In the genomic region with DNA sequence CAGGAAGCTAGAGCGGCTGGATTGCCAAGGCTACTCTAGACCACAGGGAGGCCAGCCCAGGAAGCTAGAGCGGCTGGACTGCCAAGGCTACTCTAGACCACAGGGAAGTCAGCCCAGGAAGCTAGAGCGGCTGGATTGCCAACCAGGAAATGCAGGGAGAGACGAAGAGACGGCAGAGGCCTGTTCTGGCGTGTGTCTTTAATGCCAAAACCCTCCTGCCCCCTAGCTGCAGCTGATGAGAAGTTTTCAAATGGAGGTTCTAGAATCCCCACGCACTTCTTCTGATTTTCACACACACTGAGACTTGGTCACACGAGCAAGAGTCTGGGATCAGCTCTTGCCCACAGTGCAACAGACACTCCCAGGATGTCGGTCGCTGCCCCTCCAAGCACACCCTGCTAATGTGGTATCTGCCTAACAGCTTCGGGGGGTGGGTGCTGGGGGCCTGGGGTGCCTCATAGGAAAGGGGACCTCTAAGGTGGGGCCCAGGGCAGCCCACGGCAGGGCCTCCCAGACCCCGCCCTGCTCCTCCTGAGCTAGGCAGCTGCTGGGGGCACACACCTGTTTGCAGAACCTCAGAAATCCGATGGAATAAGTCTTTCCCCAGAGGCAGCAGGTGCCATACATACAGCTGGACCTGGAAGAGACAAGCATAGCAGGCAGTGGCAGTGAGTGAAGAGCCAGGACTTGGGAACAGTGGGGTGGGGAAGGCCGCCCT, we compare ENCODE assay signal across 9 cellular contexts. TPM values are rescaled to one million over a fixed set of nuclear protein-coding genes. Genes with fewer than 3 reads are reported as not detected.
DNase-seq lines count a peak whose midpoint lies in the region; ATAC-seq lines count a peak whose summit lies in the region.
"Had no signal": no experiment of that assay in that cellular context is flagged by ENCODE, and none has a peak within 500 bp of the region (broad histone marks: within the 10 kb centered on the region; RNA-seq: fewer than 3 reads in every experiment).

No MANE protein-coding gene starts in this region.

- no peak for ATAC-seq in HG02798 (IDR thresholded peaks at IDR 0.05; ENCODE audit: poor library complexity, unreplicated experiment)

- no peak overlapping the region for H3K4me3 ChIP-seq in skeletal muscle tissue (ENCODE audit: low read length in 3 of 3)

- peaks cover 50 to 73% (median 62%) of the 10 kb centered on the region in 3 donors for H3K36me3 ChIP-seq in skeletal muscle tissue (ENCODE audit: control insufficient read depth in 3 of 3, insufficient read depth in 3 of 3, low read length in 3 of 3)

- H3K9ac ChIP-seq in skeletal muscle tissue (ENCODE audit: low read depth in 1 of 3, low read length in 3 of 3) = no peak overlapping the region
- H3K9ac ChIP-seq: parathyroid adenoma had no signal

- no peaks in the 10 kb centered on the region for H3K27me3 ChIP-seq in skeletal muscle tissue (ENCODE audit: control insufficient read depth in 3 of 3, insufficient read depth in 3 of 3, low read length in 3 of 3)

- peaks cover 26 to 54% (median 48%) of the 10 kb centered on the region in 3 donors for H3K4me1 ChIP-seq in skeletal muscle tissue (ENCODE audit: control insufficient read depth in 3 of 3, insufficient read depth in 3 of 3, low read length in 3 of 3)
- H3K4me1 ChIP-seq: parathyroid adenoma had no signal

- in situ Hi-C loops in G401 (cut with HindIII; ENCODE audit: low sequenced_read_pairs) = no loop called here

- peak overlapping the region; percentile 19 for H3K27ac ChIP-seq in skeletal muscle tissue (ENCODE audit: low read depth, low read length)

- peak; percentile 18 for DNase-seq in GDM1 (lab: John Stamatoyannopoulos, UW)
- DNase-seq in MV-4-11 (lab: John Stamatoyannopoulos, UW) = peak; percentile 75
- DNase-seq in activated naive CD4-positive, alpha-beta T cell treated with Interleukin-2 at 50 U/mL for 16 hours = peak; percentile 49
- peak in 40 of 42 donors; percentile 27 to 85 (median 64) for DNase-seq in head of caudate nucleus
- no peak for DNase-seq in AG08395 (ENCODE audit: low spot score)
- DNase-seq in G401 (ENCODE audit: low spot score) = no peak

- no peaks in the 10 kb centered on the region for H3K9me3 ChIP-seq in skeletal muscle tissue (ENCODE audit: control insufficient read depth in 3 of 3, low read length in 3 of 3)

- intact Hi-C loops in head of caudate nucleus (cut with DNase I) = loop anchor here (10.0 kb wide), 1 partner anchor 115 kb away; the partner anchor contains the start of gene BAIAP2L2

RNA-seq across cellular contexts. Expression of gene MAFF, which starts 28.5 kb away (rescaled TPM):
- 4.2 TPM for total RNA-seq in skeletal muscle tissue
- 10.5 and 11.9 TPM in 2 replicates for total RNA-seq in G401 (2014; rRNA removed; shearing (Covaris generic))

RNA-seq across cellular contexts. Expression of gene TMEM184B, which starts 42.5 kb away (rescaled TPM):
- 11.0 TPM for total RNA-seq in skeletal muscle tissue
- 16.2 and 20.5 TPM in 2 replicates for total RNA-seq in G401 (2014; rRNA removed; shearing (Covaris generic))

RNA-seq across cellular contexts. Expression of gene PLA2G6, which starts 48.6 kb away (rescaled TPM):
- total RNA-seq in skeletal muscle tissue = 14.1 TPM
- 11.4 TPM in 2 replicates for total RNA-seq in G401 (2014; rRNA removed; shearing (Covaris generic))

Comparison
In these comparisons a context has a peak if more than half of its experiments do, and no peak if none do; other contexts are left out.
1. DNase-seq: peak in GDM1 (single experiment), MV-4-11 (single experiment), activated naive CD4-positive, alpha-beta T cell treated with Interleukin-2 at 50 U/mL for 16 hours (single experiment) and head of caudate nucleus (40 of 42); none in AG08395 (single experiment) and G401 (single experiment).